Comparison of ENCODE assay signal across 8 cellular contexts in the genomic region with DNA sequence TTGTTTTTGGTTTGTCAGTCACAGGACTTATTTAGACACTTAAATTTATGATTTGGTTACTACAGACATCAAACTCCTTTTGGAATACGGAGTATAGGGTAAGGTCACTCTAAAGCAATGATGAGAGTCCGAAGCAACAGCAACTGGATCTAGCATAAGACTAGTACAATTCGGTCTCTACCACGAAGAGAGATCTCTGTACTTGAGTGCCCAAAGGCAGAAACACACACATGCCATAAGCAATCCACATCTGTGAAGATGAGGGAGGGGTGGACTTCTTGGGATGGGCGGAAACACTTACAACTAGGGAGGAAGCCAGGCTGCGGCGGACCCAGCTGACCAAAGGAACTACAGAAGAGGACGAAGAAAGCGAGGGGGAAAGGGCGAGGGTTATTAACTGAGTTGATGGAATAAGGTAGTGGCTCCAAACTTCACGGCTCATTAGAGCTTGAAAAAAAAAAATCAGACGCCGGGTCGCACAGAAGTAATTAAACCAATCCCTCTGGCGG. TPM values are rescaled to one million over a fixed set of nuclear protein-coding genes. Genes with fewer than 3 reads are reported as not detected.
DNase-seq lines count a peak whose midpoint lies in the region; ATAC-seq, FAIRE-seq and TF ChIP-seq lines count a peak whose summit lies in the region.

No MANE protein-coding gene starts in this region.

- peaks cover 16% of the 10 kb centered on the region for H3K4me1 ChIP-seq in BLaER1
- H3K4me1 ChIP-seq in breast epithelium, result peaks cover 0 to 6% of the 10 kb centered on the region in 2 donors

- no peaks in the 10 kb centered on the region for H3K9me3 ChIP-seq in BLaER1
- no peaks in the 10 kb centered on the region for H3K9me3 ChIP-seq in breast epithelium

- H3K36me3 ChIP-seq in BLaER1 (no peaks in the 10 kb centered on the region), breast epithelium (no peaks in the 10 kb centered on the region)

- FAIRE-seq in RCC 7860 (lab: Jason Lieb, UNC), result no peak

- in situ Hi-C loops in G401 (cut with HindIII; ENCODE audit: low sequenced_read_pairs), result no loop called here

- H3K4me3 ChIP-seq in BLaER1 (peak overlapping the region; percentile 82), breast epithelium (peak overlapping the region; percentile 67 to 80 (median 79))

- ATAC-seq in GM18909 (IDR thresholded peaks at IDR 0.05; ENCODE audit: poor library complexity, unreplicated experiment) (peak; percentile 23), HG03196 (IDR thresholded peaks at IDR 0.05; ENCODE audit: unreplicated experiment) (peak; percentile 21)

- TF ChIP-seq POLR2A in breast epithelium (IDR thresholded peaks at IDR 0.05), result no peak

- intact Hi-C loops in breast epithelium (cut with DNase I; ENCODE audit: low total_unique reads), result no loop called here

- no peak for TF ChIP-seq CTCF in breast epithelium (IDR thresholded peaks at IDR 0.05)

- H3K4me2 ChIP-seq in BLaER1, result peak overlapping the region; percentile 83

- H3K9ac ChIP-seq in BLaER1, result peak overlapping the region; percentile 97

- no peaks in the 10 kb centered on the region for H3K27me3 ChIP-seq in BLaER1
- H3K27me3 ChIP-seq in breast epithelium, result no peaks in the 10 kb centered on the region

- peak; percentile 37 for DNase-seq in RCC 7860 (ENCODE audit: low spot score)
- no peak for DNase-seq in breast epithelium (ENCODE audit: low spot score in 2 of 2)
- DNase-seq in iris pigment epithelial cell (ENCODE audit: low read depth), result peak; percentile 62
- peak in 2 of 3 donors; percentile 18 for DNase-seq in stimulated activated CD4-positive, alpha-beta T cell treated with anti-CD3 and anti-CD28 coated beads, Interleukin-12 subunit alpha, Interleukin-12 subunit beta, amount 100 ng/mL, for 48 hours (ENCODE audit: low read depth in 2 of 3, low spot score in 1 of 3)
- no peak for DNase-seq in G401 (ENCODE audit: low spot score)

- peak overlapping the region; percentile 99 for H3K27ac ChIP-seq in BLaER1
- peak overlapping the region; percentile 99 for H3K27ac ChIP-seq in breast epithelium

- no peaks in the 10 kb centered on the region for H4K20me1 ChIP-seq in BLaER1

RNA-seq across cellular contexts. Expression of a gene that starts 0.6 kb away (rescaled TPM):
- 10 to 100 TPM; 18.0 to 25.2 (median 20.8) TPM for total RNA-seq in breast epithelium
- total RNA-seq in G401 (2014; rRNA removed; shearing (Covaris generic)), result 14.3 and 26.8 TPM in 2 replicates

Comparison
In these comparisons a context has a peak if more than half of its experiments do, and no peak if none do; other contexts are left out.
1. DNase-seq: peak in RCC 7860 (single experiment), iris pigment epithelial cell (single experiment) and stimulated activated CD4-positive, alpha-beta T cell treated with anti-CD3 and anti-CD28 coated beads, Interleukin-12 subunit alpha, Interleukin-12 subunit beta, amount 100 ng/mL, for 48 hours (2 of 3); none in breast epithelium (0 of 2) and G401 (single experiment).